In the genomic region with DNA sequence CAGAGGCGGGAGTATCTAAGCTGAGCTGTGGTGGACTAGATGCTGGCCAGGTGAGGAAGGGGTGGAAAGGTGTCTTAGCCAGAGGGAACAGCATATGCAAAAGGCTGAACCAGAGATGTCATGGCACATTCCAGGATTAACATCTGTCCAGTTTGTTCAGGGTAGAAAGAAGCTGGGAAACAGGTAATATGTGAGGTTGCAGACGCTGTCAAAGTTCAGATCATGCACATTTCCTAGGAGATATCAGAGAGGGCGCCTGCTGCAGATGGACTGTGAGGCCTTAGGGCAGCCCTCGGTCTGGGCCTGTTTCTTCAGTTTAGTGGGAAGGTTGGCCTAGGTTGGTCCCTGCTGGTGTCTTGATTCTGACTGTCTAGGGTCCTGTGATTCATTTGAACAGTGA, we compare ENCODE assay signal across 15 cellular contexts.
DNase-seq lines count a peak whose midpoint lies in the region; ATAC-seq and TF ChIP-seq lines count a peak whose summit lies in the region.
"Had no signal": no experiment of that assay in that cellular context is flagged by ENCODE, and none has a peak within 500 bp of the region (broad histone marks: within the 10 kb centered on the region; RNA-seq: fewer than 3 reads in every experiment).

No MANE protein-coding gene starts in this region.

- no peaks in the 10 kb centered on the region for H3K36me3 ChIP-seq in IMR-90 (ENCODE audit: control insufficient read depth, insufficient read depth, low read length)
- no peaks in the 10 kb centered on the region for H3K36me3 ChIP-seq in tibial artery

- H3K4me1 ChIP-seq in IMR-90 (ENCODE audit: control insufficient read depth, insufficient read depth, low read length) (no peaks in the 10 kb centered on the region), tibial artery (peaks cover 0 to 55% (median 36%) of the 10 kb centered on the region in 4 donors)
- H3K4me1 ChIP-seq: Caco-2 had no signal

- H3K4me3 ChIP-seq in IMR-90 (ENCODE audit: insufficient read depth, low read depth, low read length) (no peak overlapping the region), dorsolateral prefrontal cortex (no peak overlapping the region), tibial artery (no peak overlapping the region)

- no peak overlapping the region for H2BK20ac ChIP-seq in IMR-90 (ENCODE audit: low read depth, low read length)

- BruUV-seq in IMR-90 (replicated peaks; lab: Mats Ljungman, UMichigan) = no TSS peak

- no peak overlapping the region for H3K14ac ChIP-seq in IMR-90 (replicated peaks; ENCODE audit: low read depth, low read length)

- H3K9me3 ChIP-seq in IMR-90 (ENCODE audit: control insufficient read depth, insufficient read depth, low read length) = no peaks in the 10 kb centered on the region
- H3K9me3 ChIP-seq in tibial artery = no peaks in the 10 kb centered on the region
- H3K9me3 ChIP-seq: Caco-2 had no signal

- CTCF ChIA-PET in IMR-90 (lab: Yijun Ruan, JAX) = no interaction called here
- CTCF ChIA-PET in activated naive CD4-positive, alpha-beta T cell treated with anti-CD3 and anti-CD28 coated beads, Interleukin-2, amount 10 ng/mL, durations not matched to agents 7 days and 5 days (lab: Charles Lee) = no interaction called here

- no peak overlapping the region for H3K18ac ChIP-seq in IMR-90 (ENCODE audit: low read depth, low read length)

- no peak overlapping the region for H3K56ac ChIP-seq in IMR-90 (ENCODE audit: extremely low read depth, insufficient read depth, low read length)

- no peak overlapping the region for H3K27ac ChIP-seq in IMR-90 (ENCODE audit: insufficient read depth, low read length)
- H3K27ac ChIP-seq in angular gyrus (ENCODE audit: low read depth, low read length) = peak overlapping the region; percentile 6
- peak overlapping the region in 32 of 59 donors; percentile 1 to 78 (median 50) for H3K27ac ChIP-seq in dorsolateral prefrontal cortex
- H3K27ac ChIP-seq in tibial artery = peak overlapping the region; percentile 80 to 81
- H3K27ac ChIP-seq: HL-60 had no signal

- H3K4ac ChIP-seq in IMR-90 (ENCODE audit: low read depth, low read length) = no peak overlapping the region

- WGBS in IMR-90 (ENCODE audit: extremely low coverage in 2 of 2, insufficient read length in 1 of 2), 2 experiments = no CpG with 5 or more reads among the region's 4 CpGs

- H3K23ac ChIP-seq in IMR-90 (ENCODE audit: low read depth, low read length) = no peak overlapping the region

- no peak overlapping the region for H3K27ac Mint-ChIP-seq in activated naive CD4-positive, alpha-beta T cell treated with anti-CD3 and anti-CD28 coated beads, Interleukin-2, amount 10 ng/mL, durations not matched to agents 7 days and 5 days
- H3K27ac Mint-ChIP-seq: CD14-positive monocyte; CD8-positive, alpha-beta T cell had no signal

- peak overlapping the region; percentile 43 for H2AFZ ChIP-seq in IMR-90 (replicated peaks; ENCODE audit: low read length, poor library complexity)

- no peak overlapping the region for H4K5ac ChIP-seq in IMR-90 (ENCODE audit: low read depth, low read length)

- no peak overlapping the region for H3K4me3 Mint-ChIP-seq in activated naive CD4-positive, alpha-beta T cell treated with anti-CD3 and anti-CD28 coated beads, Interleukin-2, amount 10 ng/mL, durations not matched to agents 7 days and 5 days
- H3K4me3 Mint-ChIP-seq: CD8-positive, alpha-beta T cell had no signal

- no peak overlapping the region for H2AK9ac ChIP-seq in IMR-90 (replicated peaks; ENCODE audit: low read depth, low read length, poor library complexity)

- no peaks in the 10 kb centered on the region for H3K79me1 ChIP-seq in IMR-90 (ENCODE audit: low read depth in 1 of 2, low read length in 2 of 2)

- no peak overlapping the region for H3K9ac ChIP-seq in IMR-90 (ENCODE audit: low read depth, low read length)

- no peak for TF ChIP-seq RAD21 in IMR-90 (IDR thresholded peaks at IDR 0.05; ENCODE audit: low read length)

- no peaks in the 10 kb centered on the region for H4K20me1 ChIP-seq in IMR-90 (ENCODE audit: insufficient read depth, low read length)

- no peak for ATAC-seq in IMR-90 (ENCODE audit: low read depth)
- no peak for ATAC-seq in GM19035 (IDR thresholded peaks at IDR 0.05; ENCODE audit: unreplicated experiment)
- ATAC-seq: CD8-positive, alpha-beta T cell; HCT116 had no signal

- H3K27me3 ChIP-seq in IMR-90 (ENCODE audit: control insufficient read depth, insufficient read depth, low read length) = no peaks in the 10 kb centered on the region
- H3K27me3 ChIP-seq in dorsolateral prefrontal cortex = no peaks in the 10 kb centered on the region
- H3K27me3 ChIP-seq in tibial artery = no peaks in the 10 kb centered on the region

- no peaks in the 10 kb centered on the region for H3K27me3 Mint-ChIP-seq in activated naive CD4-positive, alpha-beta T cell treated with anti-CD3 and anti-CD28 coated beads, Interleukin-2, amount 10 ng/mL, durations not matched to agents 7 days and 5 days

- no peak overlapping the region for H4K8ac ChIP-seq in IMR-90 (ENCODE audit: low read depth in 2 of 2, low read length in 2 of 2)

- dilution Hi-C loops in IMR-90 (cut with HindIII; ENCODE audit: low sequenced_read_pairs, unreplicated experiment) = no loop called here

- no peak overlapping the region for H3K4me2 ChIP-seq in IMR-90 (ENCODE audit: low read depth, low read length)

- no peaks in the 10 kb centered on the region for H3K4me1 Mint-ChIP-seq in activated naive CD4-positive, alpha-beta T cell treated with anti-CD3 and anti-CD28 coated beads, Interleukin-2, amount 10 ng/mL, durations not matched to agents 7 days and 5 days
- H3K4me1 Mint-ChIP-seq: CD14-positive monocyte had no signal

- intact Hi-C loops in IMR-90 (cut with micrococcal nuclease) (no loop called here), dorsolateral prefrontal cortex (cut with DNase I) (no loop called here), tibial artery (cut with DNase I; ENCODE audit: low total_unique reads) (no loop called here)

- H2AK5ac ChIP-seq in IMR-90 (ENCODE audit: low read depth, low read length) = no peak overlapping the region

- H3K36me3 Mint-ChIP-seq in activated naive CD4-positive, alpha-beta T cell treated with anti-CD3 and anti-CD28 coated beads, Interleukin-2, amount 10 ng/mL, durations not matched to agents 7 days and 5 days = no peaks in the 10 kb centered on the region
- H3K36me3 Mint-ChIP-seq: CD14-positive monocyte; CD8-positive, alpha-beta T cell had no signal

- H2BK15ac ChIP-seq in IMR-90 (ENCODE audit: low read depth, low read length) = no peak overlapping the region

- H2BK120ac ChIP-seq in IMR-90 (ENCODE audit: low read depth, low read length) = no peak overlapping the region

- no peak for TF ChIP-seq CTCF in IMR-90 (conservative IDR thresholded peaks at IDR 0.05; ENCODE audit: low read depth, low read length)
- TF ChIP-seq CTCF in dorsolateral prefrontal cortex (IDR thresholded peaks at IDR 0.05 in 54 of 56, conservative IDR thresholded peaks at IDR 0.05 in 2 of 56; ENCODE audit: low read depth in 1 of 56, partially characterized antibody in 56 of 56) = no peak
- TF ChIP-seq CTCF in tibial artery (IDR thresholded peaks at IDR 0.05) = no peak

- no peak for DNase-seq in IMR-90
- no peak for DNase-seq in dorsolateral prefrontal cortex
- no peak for DNase-seq in tibial artery
- DNase-seq in activated CD8-positive, alpha-beta memory T cell treated with anti-CD3 and anti-CD28 coated beads, Interleukin-2, amount 50 U/mL, for 4 hours = no peak
- DNase-seq in activated naive CD4-positive, alpha-beta T cell treated with anti-CD3 and anti-CD28 coated beads, Interleukin-2, amount 10 ng/mL, durations not matched to agents 7 days and 5 days = no peak
- DNase-seq in AG08395 (ENCODE audit: low spot score) = no peak
- DNase-seq: Caco-2; CD8-positive, alpha-beta T cell; DMS53; GF-D8 had no signal

- in situ Hi-C loops in IMR-90 (cut with MboI; ENCODE audit: low sequenced_read_pairs) = no loop called here

- H3K9me3 Mint-ChIP-seq in activated naive CD4-positive, alpha-beta T cell treated with anti-CD3 and anti-CD28 coated beads, Interleukin-2, amount 10 ng/mL, durations not matched to agents 7 days and 5 days = no peaks in the 10 kb centered on the region
- H3K9me3 Mint-ChIP-seq: CD14-positive monocyte; CD8-positive, alpha-beta T cell had no signal

- TF ChIP-seq POLR2A in IMR-90 (IDR thresholded peaks at IDR 0.05; ENCODE audit: low read depth, low read length) = no peak

- POLR2A ChIA-PET in IMR-90 (lab: Charles Lee; ENCODE audit: unreplicated experiment) = no interaction called here

- no peak overlapping the region for H2BK5ac ChIP-seq in IMR-90 (ENCODE audit: low read depth, low read length, poor library complexity, severe bottlenecking)

- H3K9me1 ChIP-seq in IMR-90 (ENCODE audit: insufficient read depth, low read length) = no peaks in the 10 kb centered on the region

- H4K91ac ChIP-seq in IMR-90 (ENCODE audit: insufficient read depth, low read depth, low read length) = no peak overlapping the region

TF ChIP-seq in IMR-90, 13 proteins besides CTCF, POLR2A, EP300 and RAD21:
- TF ChIP-seq CHD1 (IDR thresholded peaks at IDR 0.05; ENCODE audit: low read depth, low read length) (no peak), RFX5 (IDR thresholded peaks at IDR 0.05; ENCODE audit: low read depth, low read length) (no peak), CEBPB (IDR thresholded peaks at IDR 0.05; ENCODE audit: low read depth, low read length) (no peak)
TF ChIP-seq in IMR-90: peak in this region for 0.
